ENCODE assay signal across 23 cellular contexts in genomic region chr19:32828643-32829344, GRCh38. TPM values are rescaled to one million over a fixed set of nuclear protein-coding genes. Genes with fewer than 3 reads are reported as not detected.
A peak's percentile ranks its signal among the peaks of the same experiment; 100 is the strongest.
DNase-seq lines count a peak whose midpoint lies in the region; ATAC-seq lines count a peak whose summit lies in the region.
"Had no signal": no experiment of that assay in that cellular context is flagged by ENCODE, and none has a peak within 500 bp of the region (broad histone marks: within the 10 kb centered on the region; RNA-seq: fewer than 3 reads in every experiment).

No MANE protein-coding gene starts in this region.

- DNase-seq in NCI-H2107 treated with DMSO at 0.1 percent for 48 hours (lab: John Stamatoyannopoulos, UW; ENCODE audit: unreplicated experiment) (peak; percentile 69), NCI-H2107 (lab: John Stamatoyannopoulos, UW) (no peak), COR-L47 (lab: John Stamatoyannopoulos, UW) (peak; percentile 51), NCI-H69 (lab: John Stamatoyannopoulos, UW) (peak; percentile 59), mesenteric fat pad (ENCODE audit: low spot score) (peak; percentile 37), NCI-H2171 treated with DMSO at 0.1 percent for 48 hours (lab: John Stamatoyannopoulos, UW) (no peak), amniotic stem cell (lab: John Stamatoyannopoulos, UW) (no peak), aorta (no peak)
- DNase-seq: 8988T; activated B cell treated with CpG ODN at 0.5 μM for 24 hours; activated CD8-positive, alpha-beta T cell treated with anti-CD3 and anti-CD28 coated beads, Interleukin-2, amount 10 ng/mL, durations not matched to agents 7 days and 5 days; cortex of kidney; NCI-H1048; NK-92 treated with Interleukin-12 subunit alpha and Interleukin-12 subunit beta, amount 100 ng/mL, for 24 hours; SK-N-SH; stimulated activated CD4-positive, alpha-beta T cell treated with anti-CD3 and anti-CD28 coated beads, Interleukin-2, amount 100 ng/mL, for 48 hours; stimulated activated naive CD4-positive, alpha-beta T cell treated with Interleukin-2 at 50 U/mL for 16 hours; T-helper 9 cell; transverse colon had no signal

- H3K27me3 ChIP-seq in aorta (ENCODE audit: control insufficient read depth in 1 of 2, insufficient read depth in 2 of 2, low read length in 1 of 2): no peaks in the 10 kb centered on the region
- H3K27me3 ChIP-seq: transverse colon had no signal

- H3K4me3 ChIP-seq in aorta (ENCODE audit: low read length in 2 of 2): no peak overlapping the region
- H3K4me3 ChIP-seq: transverse colon had no signal

- WGBS in aorta, 2 donors: 90% methylated on average over 15 of the region's 15 CpGs

- no peaks in the 10 kb centered on the region for H3K4me1 ChIP-seq in aorta (ENCODE audit: control insufficient read depth in 1 of 2, insufficient read depth in 2 of 2, low read length in 2 of 2)
- H3K4me1 ChIP-seq: transverse colon had no signal

- no peaks in the 10 kb centered on the region for H3K9me3 ChIP-seq in aorta (ENCODE audit: control insufficient read depth, low read length)
- H3K9me3 ChIP-seq: SK-N-SH, transverse colon had no signal

- H3K36me3 ChIP-seq in aorta (ENCODE audit: control insufficient read depth in 1 of 2, insufficient read depth in 2 of 2, low read length in 1 of 2): peaks cover 0 to 2% of the 10 kb centered on the region in 2 donors
- H3K36me3 ChIP-seq: transverse colon had no signal

- H3K27ac ChIP-seq in aorta (ENCODE audit: low read depth in 1 of 2, low read length in 2 of 2): no peak overlapping the region
- H3K27ac ChIP-seq: transverse colon had no signal

- intact Hi-C loops in aorta (cut with DNase I): no loop called here

- no peak for ATAC-seq in aorta (ENCODE audit: low FRiP score)
- ATAC-seq: activated CD8-positive, alpha-beta T cell treated with anti-CD3 and anti-CD28 coated beads, Interleukin-2, amount 10 ng/mL, durations not matched to agents 7 days and 5 days; natural killer cell treated with Interleukin-12 subunit alpha and Interleukin-12 subunit beta and Interleukin-15 and Interleukin-18, amount 100 ng/mL, for 72 hours had no signal

RNA-seq across cellular contexts. Expression of gene SLC7A9, which starts 40.8 kb away (rescaled TPM):
- total RNA-seq in mesenteric fat pad: 0.29 TPM
- total RNA-seq in aorta: 1 to 10 TPM in 1 of 2 donors, under 1 TPM in 1; 0.26 to 1.2 TPM
- 1 to 10 TPM in 1 of 2 donors, under 1 TPM in 1; 0.95 to 8.9 TPM for polyA plus RNA-seq in aorta
- total RNA-seq: glomerular endothelial cell, LHCN-M2 had no signal
- polyA plus RNA-seq: fibroblast of lung, SK-N-SH had no signal

Comparison
In these comparisons a context has a peak if more than half of its experiments do, and no peak if none do; other contexts are left out.
1. DNase-seq: peak in NCI-H2107 treated with DMSO at 0.1 percent for 48 hours (single experiment), COR-L47 (single experiment), NCI-H69 (single experiment) and mesenteric fat pad (single experiment); none in NCI-H2107 (single experiment), NCI-H2171 treated with DMSO at 0.1 percent for 48 hours (single experiment), amniotic stem cell (single experiment) and aorta (0 of 2).